8 cellular contexts compared by ENCODE assay signal in genomic region chr5:140855772-140856674, GRCh38. TPM values are rescaled to one million over a fixed set of nuclear protein-coding genes. Genes with fewer than 3 reads are reported as not detected.
A peak's percentile ranks its signal among the peaks of the same experiment; 100 is the strongest.
DNase-seq lines count a peak whose midpoint lies in the region; ATAC-seq, FAIRE-seq and TF ChIP-seq lines count a peak whose summit lies in the region.

A gene with protein sequence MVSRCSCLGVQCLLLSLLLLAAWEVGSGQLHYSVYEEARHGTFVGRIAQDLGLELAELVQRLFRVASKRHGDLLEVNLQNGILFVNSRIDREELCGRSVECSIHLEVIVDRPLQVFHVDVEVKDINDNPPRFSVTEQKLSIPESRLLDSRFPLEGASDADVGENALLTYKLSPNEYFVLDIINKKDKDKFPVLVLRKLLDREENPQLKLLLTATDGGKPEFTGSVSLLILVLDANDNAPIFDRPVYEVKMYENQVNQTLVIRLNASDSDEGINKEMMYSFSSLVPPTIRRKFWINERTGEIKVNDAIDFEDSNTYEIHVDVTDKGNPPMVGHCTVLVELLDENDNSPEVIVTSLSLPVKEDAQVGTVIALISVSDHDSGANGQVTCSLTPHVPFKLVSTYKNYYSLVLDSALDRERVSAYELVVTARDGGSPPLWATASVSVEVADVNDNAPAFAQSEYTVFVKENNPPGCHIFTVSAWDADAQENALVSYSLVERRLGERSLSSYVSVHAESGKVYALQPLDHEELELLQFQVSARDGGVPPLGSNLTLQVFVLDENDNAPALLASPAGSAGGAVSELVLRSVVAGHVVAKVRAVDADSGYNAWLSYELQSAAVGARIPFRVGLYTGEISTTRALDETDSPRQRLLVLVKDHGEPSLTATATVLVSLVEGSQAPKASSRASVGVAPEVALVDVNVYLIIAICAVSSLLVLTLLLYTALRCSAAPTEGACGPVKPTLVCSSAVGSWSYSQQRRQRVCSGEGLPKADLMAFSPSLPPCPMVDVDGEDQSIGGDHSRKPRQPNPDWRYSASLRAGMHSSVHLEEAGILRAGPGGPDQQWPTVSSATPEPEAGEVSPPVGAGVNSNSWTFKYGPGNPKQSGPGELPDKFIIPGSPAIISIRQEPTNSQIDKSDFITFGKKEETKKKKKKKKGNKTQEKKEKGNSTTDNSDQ (plus strand): TSS chr5:140855897. CDS start chr5:140856049, 152 bp downstream.

- no peak within 1 kb of the TSS for H2AFZ ChIP-seq in PC-9

- H3K4me1 Mint-ChIP-seq in HFFc6 (ENCODE audit: low read depth), result no peaks in the 10 kb centered on the region
- H3K4me1 Mint-ChIP-seq in CD8-positive, alpha-beta T cell (ENCODE audit: low read depth), result no peaks in the 10 kb centered on the region

- 0 out of 2 replicates have a peak, but pooled peaks have one; percentile 20 for TF ChIP-seq CTCF in HFFc6 (IDR thresholded peaks at IDR 0.05)
- TF ChIP-seq CTCF in PC-9 (conservative IDR thresholded peaks at IDR 0.05), result peak; percentile 25; the same call in 1 of the 2 replicates
- no peak for TF ChIP-seq CTCF in CD8-positive, alpha-beta T cell (IDR thresholded peaks at IDR 0.05)

- BruUV-seq in PC-9 (replicated peaks; lab: Mats Ljungman, UMichigan), result no TSS peak

- H3K4me3 Mint-ChIP-seq in HFFc6, result no peak within 1 kb of the TSS
- H3K4me3 Mint-ChIP-seq in CD8-positive, alpha-beta T cell, result no peak within 1 kb of the TSS

- no peak within 1 kb of the TSS for H3K4me2 ChIP-seq in PC-9

- no peak for ATAC-seq in CD8-positive, alpha-beta T cell
- no peak for ATAC-seq in GM18867 (IDR thresholded peaks at IDR 0.05; ENCODE audit: unreplicated experiment)

- H4K20me1 ChIP-seq in PC-9 (ENCODE audit: insufficient read depth), result no peaks in the 10 kb centered on the region

- H3K27me3 Mint-ChIP-seq in HFFc6 (ENCODE audit: insufficient read depth), result no peaks in the 10 kb centered on the region
- H3K27me3 Mint-ChIP-seq in CD8-positive, alpha-beta T cell (ENCODE audit: low read depth), result peaks cover 24% of the 10 kb centered on the region

- H3K4me1 ChIP-seq in PC-9 (replicated peaks; ENCODE audit: insufficient read depth), result no peaks in the 10 kb centered on the region
- no peaks in the 10 kb centered on the region for H3K4me1 ChIP-seq in CD8-positive, alpha-beta T cell (ENCODE audit: insufficient read depth, low read length)

- H3K4me3 ChIP-seq in PC-9, result no peak within 1 kb of the TSS
- H3K4me3 ChIP-seq in CD8-positive, alpha-beta T cell (ENCODE audit: low read depth, low read length), result no peak within 1 kb of the TSS

- H3K27ac ChIP-seq in PC-9, result no peak within 1 kb of the TSS
- no peak within 1 kb of the TSS for H3K27ac ChIP-seq in CD8-positive, alpha-beta T cell (ENCODE audit: low read depth, low read length)

- no peaks in the 10 kb centered on the region for H3K9me2 ChIP-seq in PC-9 (ENCODE audit: insufficient read depth)

- peaks cover 35% of the 10 kb centered on the region for H3K9me3 Mint-ChIP-seq in HFFc6
- peaks cover 15% of the 10 kb centered on the region for H3K9me3 Mint-ChIP-seq in CD8-positive, alpha-beta T cell

- POLR2A ChIA-PET in PC-9 (lab: Charles Lee; ENCODE audit: unreplicated experiment), result no interaction called here
- POLR2A ChIA-PET in CD8-positive, alpha-beta T cell (lab: Charles Lee), result no interaction called here

- H3K36me3 Mint-ChIP-seq in HFFc6 (ENCODE audit: low read depth), result peaks cover 7% of the 10 kb centered on the region; the same call in 1 of the 2 replicates
- no peaks in the 10 kb centered on the region for H3K36me3 Mint-ChIP-seq in CD8-positive, alpha-beta T cell

- H3K27me3 ChIP-seq in PC-9 (ENCODE audit: insufficient read depth, low read depth), result no peaks in the 10 kb centered on the region
- no peaks in the 10 kb centered on the region for H3K27me3 ChIP-seq in CD8-positive, alpha-beta T cell (ENCODE audit: insufficient read depth, low read length)

- no peak within 1 kb of the TSS for H3K27ac Mint-ChIP-seq in HFFc6
- no peak within 1 kb of the TSS for H3K27ac Mint-ChIP-seq in CD8-positive, alpha-beta T cell

- CTCF ChIA-PET in PC-9 (lab: Charles Lee), result no interaction called here
- CTCF ChIA-PET in CD8-positive, alpha-beta T cell (lab: Charles Lee), result no interaction called here

- peaks cover 4% of the 10 kb centered on the region; the same call in 1 of the 2 replicates for H3K9me3 ChIP-seq in PC-9 (ENCODE audit: insufficient read depth, low read depth)
- H3K9me3 ChIP-seq in CD8-positive, alpha-beta T cell (ENCODE audit: low read length), result no peaks in the 10 kb centered on the region

- H3K79me2 ChIP-seq in PC-9 (ENCODE audit: low read depth), result no peaks in the 10 kb centered on the region

- intact Hi-C loops in PC-9 (cut with micrococcal nuclease; ENCODE audit: unreplicated experiment), result no loop called here
- intact Hi-C loops in CD8-positive, alpha-beta T cell (cut with DNase I, micrococcal nuclease), result no loop called here

- H3F3A ChIP-seq in PC-9 (ENCODE audit: insufficient read depth, low read depth), result no peaks in the 10 kb centered on the region

- DNase-seq in HFFc6 (no peak), PC-9 (no peak), frontal cortex (ENCODE audit: low spot score in 2 of 2) (no peak), retina (peak; percentile 32), NCI-H2227 treated with DMSO at 0.1 percent for 48 hours (lab: John Stamatoyannopoulos, UW) (no peak), H4 (ENCODE audit: low spot score) (no peak)
- DNase-seq in CD8-positive, alpha-beta T cell, result no peak

- H3K36me3 ChIP-seq in PC-9 (ENCODE audit: low read depth), result no peaks in the 10 kb centered on the region
- H3K36me3 ChIP-seq in CD8-positive, alpha-beta T cell (ENCODE audit: insufficient read depth, low read length), result no peaks in the 10 kb centered on the region

- FAIRE-seq in frontal cortex (lab: Jason Lieb, UNC), result no peak

RNA-seq across cellular contexts. Expression of the gene that starts here (rescaled TPM):
- not detected for total RNA-seq in HFFc6 (2021; fragmentation: NEBNext Ultra II Directional; extraction: Animal tissue kit (Norgen Biotek cat#: 25700))
- total RNA-seq in PC-9 (2021), result not detected in 2 replicates
- 10.6 TPM for total RNA-seq in frontal cortex
- 0.02 and 0.08 TPM in 2 replicates for total RNA-seq in H4 (2014; rRNA removed; shearing (Covaris generic))
- not detected for total RNA-seq in CD8-positive, alpha-beta T cell

Comparison
In these comparisons a context has a peak if more than half of its experiments do, and no peak if none do; other contexts are left out.
1. RNA of the gene that starts here (total RNA-seq): 10.6 TPM in frontal cortex (single experiment); 0.02 to 0.08 TPM in H4, not detected in HFFc6, not detected in PC-9 and not detected in CD8-positive, alpha-beta T cell; every median in the first group is over 10 times any median in the second.